In the genomic region with DNA sequence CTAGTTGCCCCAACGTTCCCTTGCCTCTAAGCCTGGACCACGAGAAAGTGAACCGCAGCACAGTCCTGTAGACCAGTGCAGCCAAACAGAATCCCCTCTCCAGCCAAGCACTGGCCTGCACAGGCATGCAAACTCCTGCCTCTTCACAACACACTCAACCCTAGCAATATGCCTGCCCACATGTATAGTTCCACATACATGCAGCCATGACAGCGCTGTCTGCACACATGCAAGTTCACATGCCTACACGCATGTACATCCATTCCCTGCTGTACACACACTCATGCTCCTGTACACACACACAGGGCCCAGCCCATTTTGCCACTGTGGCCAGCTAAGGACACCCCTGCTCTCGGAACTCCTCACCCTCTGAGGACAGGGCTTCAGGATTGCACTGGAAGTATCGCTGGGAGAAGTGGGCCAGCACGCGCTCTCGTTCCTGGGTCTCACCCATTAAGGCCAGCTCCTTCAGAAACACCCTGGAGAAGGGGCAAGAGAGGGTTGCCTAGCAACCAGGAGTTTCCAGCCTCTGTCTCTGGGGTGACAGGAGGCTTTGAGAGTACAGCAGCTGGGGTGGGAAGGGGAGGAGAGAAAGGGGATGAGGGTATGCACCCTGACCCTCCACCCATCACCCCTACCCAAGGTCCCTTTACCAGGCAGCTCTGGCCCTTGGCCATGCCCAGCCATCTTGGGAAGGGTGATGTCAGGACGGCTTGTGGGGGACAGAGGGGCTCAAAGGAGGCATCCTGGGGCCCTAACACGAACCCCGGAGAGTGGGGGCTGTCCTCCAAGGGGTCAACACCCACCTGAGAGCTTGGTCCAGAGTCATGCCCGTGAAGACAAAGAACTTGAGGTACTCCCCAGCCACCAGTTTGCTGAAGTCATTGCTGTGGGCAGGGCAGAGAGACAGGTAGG, we compare ENCODE assay signal across 13 cellular contexts. TPM values are rescaled to one million over a fixed set of nuclear protein-coding genes. Genes with fewer than 3 reads are reported as not detected.
DNase-seq lines count a peak whose midpoint lies in the region; ATAC-seq and TF ChIP-seq lines count a peak whose summit lies in the region.
"Had no signal": no experiment of that assay in that cellular context is flagged by ENCODE, and none has a peak within 500 bp of the region (broad histone marks: within the 10 kb centered on the region; RNA-seq: fewer than 3 reads in every experiment).

No MANE protein-coding gene starts in this region.

- H3K36me3 ChIP-seq in CD4-positive, CD25-positive, alpha-beta regulatory T cell (ENCODE audit: control insufficient read depth, insufficient read depth, low read length): no peaks in the 10 kb centered on the region
- H3K36me3 ChIP-seq in H7 (replicated peaks; ENCODE audit: control insufficient read depth, insufficient read depth, low read length) (no peaks in the 10 kb centered on the region), Caco-2 (ENCODE audit: control insufficient read depth, insufficient read depth, low read length) (no peaks in the 10 kb centered on the region)
- H3K36me3 ChIP-seq: stomach had no signal

- DNase-seq in CD4-positive, CD25-positive, alpha-beta regulatory T cell: no peak
- DNase-seq in H7 (peak; percentile 53), nephron progenitor cell (no peak), Caco-2 (no peak), HPDE6-E6E7 (ENCODE audit: extremely low spot score) (no peak), HUDEP-2 (lab: John Stamatoyannopoulos, UW; ENCODE audit: unreplicated experiment in 76 of 76) (no peak)
- DNase-seq in central memory CD8-positive, alpha-beta T cell (ENCODE audit: low spot score in 2 of 2): no peak
- DNase-seq: activated naive CD4-positive, alpha-beta T cell treated with anti-CD3 and anti-CD28 coated beads, Interleukin-2, amount 50 U/mL, for 16 hours; left cardiac atrium; stimulated activated CD4-positive, alpha-beta T cell treated with anti-CD3 and anti-CD28 coated beads, Interleukin-1b, Interleukin-23, amount 100 ng/mL, for 48 hours; stomach had no signal

- ATAC-seq in CD4-positive, CD25-positive, alpha-beta regulatory T cell (ENCODE audit: low read depth in 2 of 2): no peak
- ATAC-seq in central memory CD8-positive, alpha-beta T cell (replicated peaks; ENCODE audit: extremely low read depth, poor library complexity, severe bottlenecking): no peak

- BruUV-seq in Caco-2 (replicated peaks; lab: Mats Ljungman, UMichigan): no TSS peak

- H3K4me1 Mint-ChIP-seq in CD4-positive, CD25-positive, alpha-beta regulatory T cell: peaks cover 6 to 35% (median 23%) of the 10 kb centered on the region in 4 donors
- peaks cover 22% of the 10 kb centered on the region for H3K4me1 Mint-ChIP-seq in central memory CD8-positive, alpha-beta T cell
- H3K4me1 Mint-ChIP-seq in nephron progenitor cell (peaks cover 32% of the 10 kb centered on the region), Caco-2 (ENCODE audit: low read depth, unreplicated experiment) (no peaks in the 10 kb centered on the region)

- H3K4me1 ChIP-seq in CD4-positive, CD25-positive, alpha-beta regulatory T cell (ENCODE audit: control insufficient read depth, insufficient read depth, low read length, poor library complexity, severe bottlenecking): peaks cover 33% of the 10 kb centered on the region
- no peaks in the 10 kb centered on the region for H3K4me1 ChIP-seq in Caco-2

- H3K9me3 ChIP-seq in CD4-positive, CD25-positive, alpha-beta regulatory T cell (ENCODE audit: control insufficient read depth in 2 of 2, low read length in 2 of 2): no peaks in the 10 kb centered on the region
- no peaks in the 10 kb centered on the region for H3K9me3 ChIP-seq in Caco-2
- H3K9me3 ChIP-seq: stomach had no signal

- peaks cover 16% of the 10 kb centered on the region for H3K27me3 ChIP-seq in CD4-positive, CD25-positive, alpha-beta regulatory T cell (ENCODE audit: control insufficient read depth, insufficient read depth, low read length)
- H3K27me3 ChIP-seq in H7 (ENCODE audit: control insufficient read depth, insufficient read depth, low read length) (peaks cover 46% of the 10 kb centered on the region), Caco-2 (replicated peaks; ENCODE audit: control insufficient read depth, insufficient read depth, low read length) (peaks cover 1% of the 10 kb centered on the region; the same call in 1 of the 2 replicates)

- CTCF ChIA-PET in Caco-2 (lab: Charles Lee): interaction anchor here (0.6 kb wide), 1 partner anchor 21 kb away, joined by 3 read pairs; no protein-coding TSS in a partner anchor

- peaks cover 53% of the 10 kb centered on the region for H3K27me3 Mint-ChIP-seq in CD4-positive, CD25-positive, alpha-beta regulatory T cell
- H3K27me3 Mint-ChIP-seq in central memory CD8-positive, alpha-beta T cell: peaks cover 88% of the 10 kb centered on the region
- peaks cover 88% of the 10 kb centered on the region for H3K27me3 Mint-ChIP-seq in nephron progenitor cell (ENCODE audit: low read depth, poor library complexity)
- H3K27me3 Mint-ChIP-seq in Caco-2 (ENCODE audit: insufficient read depth, unreplicated experiment): peaks cover 16% of the 10 kb centered on the region

- H3K9me3 Mint-ChIP-seq in CD4-positive, CD25-positive, alpha-beta regulatory T cell: peaks cover 0 to 5% (median 0%) of the 10 kb centered on the region in 7 donors
- no peaks in the 10 kb centered on the region for H3K9me3 Mint-ChIP-seq in central memory CD8-positive, alpha-beta T cell
- no peaks in the 10 kb centered on the region for H3K9me3 Mint-ChIP-seq in nephron progenitor cell
- no peaks in the 10 kb centered on the region for H3K9me3 Mint-ChIP-seq in Caco-2 (ENCODE audit: unreplicated experiment)

- H3K4me3 ChIP-seq in CD4-positive, CD25-positive, alpha-beta regulatory T cell (ENCODE audit: low read depth, low read length): no peak overlapping the region
- H3K4me3 ChIP-seq in H7 (ENCODE audit: insufficient read depth, low read depth, low read length) (no peak overlapping the region), Caco-2 (ENCODE audit: low read depth, low read length) (no peak overlapping the region)

- intact Hi-C loops in Caco-2 (cut with micrococcal nuclease; ENCODE audit: unreplicated experiment): no loop called here

- peak overlapping the region in 1 of 3 donors; percentile 38 for H3K27ac Mint-ChIP-seq in CD4-positive, CD25-positive, alpha-beta regulatory T cell
- H3K27ac Mint-ChIP-seq in central memory CD8-positive, alpha-beta T cell (ENCODE audit: low read depth): no peak overlapping the region
- H3K27ac Mint-ChIP-seq in nephron progenitor cell (no peak overlapping the region), Caco-2 (ENCODE audit: unreplicated experiment) (no peak overlapping the region)

- TF ChIP-seq CTCF in nephron progenitor cell (IDR thresholded peaks at IDR 0.05): no peak
- TF ChIP-seq CTCF in Caco-2 (IDR thresholded peaks at IDR 0.05; ENCODE audit: insufficient read depth in 1 of 2, low read depth in 1 of 2, low read length in 1 of 2, severe bottlenecking in 1 of 2, unreplicated experiment in 1 of 2): no peak

- peak overlapping the region; percentile 66 to 84 (median 80) for H3K4me3 Mint-ChIP-seq in CD4-positive, CD25-positive, alpha-beta regulatory T cell
- peak overlapping the region; percentile 57 for H3K4me3 Mint-ChIP-seq in central memory CD8-positive, alpha-beta T cell
- H3K4me3 Mint-ChIP-seq in nephron progenitor cell (peak overlapping the region; percentile 75), Caco-2 (ENCODE audit: unreplicated experiment) (no peak overlapping the region)

- no peaks in the 10 kb centered on the region for H3K36me3 Mint-ChIP-seq in CD4-positive, CD25-positive, alpha-beta regulatory T cell
- peaks cover 11% of the 10 kb centered on the region for H3K36me3 Mint-ChIP-seq in central memory CD8-positive, alpha-beta T cell (ENCODE audit: insufficient read depth)
- H3K36me3 Mint-ChIP-seq in nephron progenitor cell (ENCODE audit: low read depth) (no peaks in the 10 kb centered on the region), Caco-2 (ENCODE audit: insufficient read depth, unreplicated experiment) (no peaks in the 10 kb centered on the region)

- POLR2A ChIA-PET in Caco-2 (lab: Charles Lee): no interaction called here

- H3K27ac ChIP-seq in CD4-positive, CD25-positive, alpha-beta regulatory T cell (ENCODE audit: insufficient read depth, low read length, poor library complexity, severe bottlenecking): no peak overlapping the region
- H3K27ac ChIP-seq: VCaP had no signal

RNA-seq across cellular contexts. Expression of a gene that starts 7.0 kb away (rescaled TPM):
- total RNA-seq in CD4-positive, CD25-positive, alpha-beta regulatory T cell: 2.9 TPM
- polyA plus RNA-seq in CD4-positive, CD25-positive, alpha-beta regulatory T cell: 1 to 10 TPM; 1.4 to 2.6 (median 1.9) TPM
- 5.2 and 6.1 TPM in 2 replicates for total RNA-seq in H7 (2014; rRNA removed; shearing (Covaris generic))
- total RNA-seq in Caco-2 (2022): 2.8 and 3.8 TPM in 2 replicates

RNA-seq across cellular contexts. Expression of a gene that starts 9.0 kb away (rescaled TPM):
- total RNA-seq in CD4-positive, CD25-positive, alpha-beta regulatory T cell: 12.8 TPM
- polyA plus RNA-seq in CD4-positive, CD25-positive, alpha-beta regulatory T cell: 10 to 100 TPM; 25.2 to 40.1 (median 32.1) TPM
- 23.0 and 29.8 TPM in 2 replicates for total RNA-seq in H7 (2014; rRNA removed; shearing (Covaris generic))
- total RNA-seq in Caco-2 (2022): 7.9 and 8.6 TPM in 2 replicates

RNA-seq across cellular contexts. Expression of a gene that starts 16.1 kb away (rescaled TPM):
- 385 TPM for total RNA-seq in CD4-positive, CD25-positive, alpha-beta regulatory T cell
- polyA plus RNA-seq in CD4-positive, CD25-positive, alpha-beta regulatory T cell: 1 to 10 TPM; 6.3 to 8.2 (median 6.7) TPM
- 25.3 and 25.6 TPM in 2 replicates for total RNA-seq in H7 (2014; rRNA removed; shearing (Covaris generic))
- 35.1 and 36.5 TPM in 2 replicates for total RNA-seq in Caco-2 (2022)

RNA-seq across cellular contexts. Expression of a gene that starts 20.8 kb away (rescaled TPM):
- total RNA-seq in CD4-positive, CD25-positive, alpha-beta regulatory T cell: 29.4 TPM
- 10 to 100 TPM; 50.8 to 60.6 (median 52.0) TPM for polyA plus RNA-seq in CD4-positive, CD25-positive, alpha-beta regulatory T cell
- 51.3 and 64.7 TPM in 2 replicates for total RNA-seq in H7 (2014; rRNA removed; shearing (Covaris generic))
- 32.1 and 32.6 TPM in 2 replicates for total RNA-seq in Caco-2 (2022)

RNA-seq across cellular contexts. Expression of a gene that starts 39.7 kb away (rescaled TPM):
- 0.35 TPM for total RNA-seq in CD4-positive, CD25-positive, alpha-beta regulatory T cell
- 1 to 10 TPM in 1 of 4 donors, under 1 TPM in 3; 0.40 to 1.1 (median 0.55) TPM for polyA plus RNA-seq in CD4-positive, CD25-positive, alpha-beta regulatory T cell
- 0.30 and 0.45 TPM in 2 replicates for total RNA-seq in H7 (2014; rRNA removed; shearing (Covaris generic))
- 0.82 and 0.86 TPM in 2 replicates for total RNA-seq in Caco-2 (2022)
- total RNA-seq: dermis microvascular lymphatic vessel endothelial cell, left cardiac atrium had no signal

Comparison
In these comparisons a context has a peak if more than half of its experiments do, and no peak if none do; other contexts are left out.
1. RNA of a gene that starts 16.1 kb away (total RNA-seq): 385 TPM in CD4-positive, CD25-positive, alpha-beta regulatory T cell (single experiment); 35.1 to 36.5 TPM in Caco-2 and 25.3 to 25.6 TPM in H7; every median in the first group is over 10 times any median in the second.